In genomic region chr20:4052139-4052480, GRCh38 we compare ENCODE assay signal across 23 cellular contexts. TPM values are rescaled to one million over a fixed set of nuclear protein-coding genes. Genes with fewer than 3 reads are reported as not detected.
DNase-seq lines count a peak whose midpoint lies in the region; ATAC-seq and TF ChIP-seq lines count a peak whose summit lies in the region.
"Had no signal": no experiment of that assay in that cellular context is flagged by ENCODE, and none has a peak within 500 bp of the region (broad histone marks: within the 10 kb centered on the region; RNA-seq: fewer than 3 reads in every experiment).

No MANE protein-coding gene starts in this region.

- ATAC-seq in IMR-90 (ENCODE audit: low read depth) (no peak), right cardiac atrium (peak; percentile 48 to 49), thoracic aorta (ENCODE audit: insufficient number of reproducible peaks, low FRiP score, low read depth) (peak; percentile 29), HG02571 (IDR thresholded peaks at IDR 0.05; ENCODE audit: unreplicated experiment) (no peak)
- ATAC-seq: gastroesophageal sphincter; naive thymus-derived CD8-positive, alpha-beta T cell had no signal

- peak overlapping the region; percentile 19; the same call in 1 of the 2 replicates for H3K4ac ChIP-seq in IMR-90 (ENCODE audit: low read depth, low read length)

- peak overlapping the region; percentile 16 for H2AFZ ChIP-seq in IMR-90 (replicated peaks; ENCODE audit: low read length, poor library complexity)
- H2AFZ ChIP-seq: PC-9 had no signal

- 0 out of 2 replicates have a peak overlapping the region, but pooled peaks have one; percentile 36 for H3K14ac ChIP-seq in IMR-90 (replicated peaks; ENCODE audit: low read depth, low read length)

- H3K56ac ChIP-seq in IMR-90 (ENCODE audit: extremely low read depth, insufficient read depth, low read length), result no peak overlapping the region

- H4K91ac ChIP-seq in IMR-90 (ENCODE audit: insufficient read depth, low read depth, low read length), result peak overlapping the region; percentile 49; the same call in 1 of the 2 replicates

- no peaks in the 10 kb centered on the region for H3K27me3 Mint-ChIP-seq in chondrocyte (ENCODE audit: low read depth)

- 93% methylated on average over 3 of the region's 5 CpGs; no CpG with 5 or more reads in 1 of the 2 experiments for WGBS in IMR-90 (ENCODE audit: extremely low coverage in 2 of 2, insufficient read length in 1 of 2), 2 experiments
- 59% methylated on average over 5 of the region's 5 CpGs for WGBS in right cardiac atrium

- 0 out of 2 replicates have a peak overlapping the region, but pooled peaks have one; percentile 38 for H3K23ac ChIP-seq in IMR-90 (ENCODE audit: low read depth, low read length)

- TF ChIP-seq POLR2A in IMR-90 (IDR thresholded peaks at IDR 0.05; ENCODE audit: low read depth, low read length) (no peak), Peyer's patch (IDR thresholded peaks at IDR 0.05) (no peak)

- H3K4me3 ChIP-seq in IMR-90 (ENCODE audit: insufficient read depth, low read depth, low read length), result no peak overlapping the region
- H3K4me3 ChIP-seq in right cardiac atrium (ENCODE audit: low read length), result no peak overlapping the region
- no peak overlapping the region for H3K4me3 ChIP-seq in thoracic aorta
- no peak overlapping the region for H3K4me3 ChIP-seq in Peyer's patch
- H3K4me3 ChIP-seq: gastroesophageal sphincter, PC-9, SJCRH30, spleen had no signal

- H2BK15ac ChIP-seq in IMR-90 (ENCODE audit: low read depth, low read length), result peak overlapping the region; percentile 34; the same call in 1 of the 3 replicates

- dilution Hi-C loops in IMR-90 (cut with HindIII; ENCODE audit: low sequenced_read_pairs, unreplicated experiment), result no loop called here

- TF ChIP-seq CTCF in IMR-90 (conservative IDR thresholded peaks at IDR 0.05; ENCODE audit: low read depth, low read length) (no peak), chondrocyte (IDR thresholded peaks at IDR 0.05) (no peak), thoracic aorta (IDR thresholded peaks at IDR 0.05) (no peak), Peyer's patch (IDR thresholded peaks at IDR 0.05) (no peak)

- peaks cover 16% of the 10 kb centered on the region for H3K4me1 Mint-ChIP-seq in chondrocyte (ENCODE audit: low read depth)
- H3K4me1 Mint-ChIP-seq: B cell, immature natural killer cell had no signal

- H4K20me1 ChIP-seq in IMR-90 (ENCODE audit: insufficient read depth, low read length), result no peaks in the 10 kb centered on the region

- no peaks in the 10 kb centered on the region for H3K36me3 Mint-ChIP-seq in chondrocyte (ENCODE audit: low read depth)
- H3K36me3 Mint-ChIP-seq: immature natural killer cell; naive thymus-derived CD8-positive, alpha-beta T cell had no signal

- H3K9me3 Mint-ChIP-seq in chondrocyte (ENCODE audit: low read depth), result no peaks in the 10 kb centered on the region
- H3K9me3 Mint-ChIP-seq: immature natural killer cell; naive thymus-derived CD8-positive, alpha-beta T cell had no signal

- no peak overlapping the region for H3K9ac ChIP-seq in IMR-90 (ENCODE audit: low read depth, low read length)

- H3K27me3 ChIP-seq in IMR-90 (ENCODE audit: control insufficient read depth, insufficient read depth, low read length), result no peaks in the 10 kb centered on the region
- no peaks in the 10 kb centered on the region for H3K27me3 ChIP-seq in right cardiac atrium (ENCODE audit: control insufficient read depth, insufficient read depth)
- no peaks in the 10 kb centered on the region for H3K27me3 ChIP-seq in thoracic aorta (replicated peaks; ENCODE audit: insufficient read depth)
- H3K27me3 ChIP-seq in Peyer's patch, result no peaks in the 10 kb centered on the region
- H3K27me3 ChIP-seq: gastroesophageal sphincter, SJCRH30, spleen had no signal

- intact Hi-C loops in IMR-90 (cut with micrococcal nuclease) (no loop called here), right cardiac atrium (cut with DNase I) (no loop called here)

- CTCF ChIA-PET in IMR-90 (lab: Yijun Ruan, JAX), result no interaction called here

- peak overlapping the region; percentile 3; the same call in 1 of the 2 replicates for H2AK5ac ChIP-seq in IMR-90 (ENCODE audit: low read depth, low read length)

- in situ Hi-C loops in IMR-90 (cut with MboI; ENCODE audit: low sequenced_read_pairs), result no loop called here

- no peak overlapping the region for H2BK5ac ChIP-seq in IMR-90 (ENCODE audit: low read depth, low read length, poor library complexity, severe bottlenecking)

- H3K9me3 ChIP-seq in IMR-90 (ENCODE audit: control insufficient read depth, insufficient read depth, low read length) (no peaks in the 10 kb centered on the region), right cardiac atrium (ENCODE audit: control insufficient read depth, low read length) (no peaks in the 10 kb centered on the region), thoracic aorta (no peaks in the 10 kb centered on the region), Peyer's patch (no peaks in the 10 kb centered on the region)
- H3K9me3 ChIP-seq: gastroesophageal sphincter, SJCRH30, spleen had no signal

- no peaks in the 10 kb centered on the region for H3K36me3 ChIP-seq in IMR-90 (ENCODE audit: control insufficient read depth, insufficient read depth, low read length)
- H3K36me3 ChIP-seq in thoracic aorta, result no peaks in the 10 kb centered on the region
- no peaks in the 10 kb centered on the region for H3K36me3 ChIP-seq in Peyer's patch
- H3K36me3 ChIP-seq: gastroesophageal sphincter, SJCRH30, spleen had no signal

- peak overlapping the region; percentile 52; the same call in 1 of the 2 replicates for H2BK120ac ChIP-seq in IMR-90 (ENCODE audit: low read depth, low read length)

- POLR2A ChIA-PET in IMR-90 (lab: Charles Lee; ENCODE audit: unreplicated experiment), result no interaction called here

- peak overlapping the region; percentile 37 for H3K27ac Mint-ChIP-seq in chondrocyte (ENCODE audit: unreplicated experiment)
- H3K27ac Mint-ChIP-seq: activated naive CD4-positive, alpha-beta T cell treated with anti-CD3 and anti-CD28 coated beads for 36 hours; B cell; immature natural killer cell had no signal

- no TSS peak for BruUV-seq in IMR-90 (replicated peaks; lab: Mats Ljungman, UMichigan)

- H3K18ac ChIP-seq in IMR-90 (ENCODE audit: low read depth, low read length), result no peak overlapping the region

- H3K4me3 Mint-ChIP-seq in chondrocyte (ENCODE audit: unreplicated experiment), result no peak overlapping the region
- H3K4me3 Mint-ChIP-seq: activated naive CD4-positive, alpha-beta T cell treated with anti-CD3 and anti-CD28 coated beads for 36 hours; B cell; immature natural killer cell; naive thymus-derived CD8-positive, alpha-beta T cell had no signal

- no peaks in the 10 kb centered on the region for H3K79me1 ChIP-seq in IMR-90 (ENCODE audit: low read depth in 1 of 2, low read length in 2 of 2)

- H2BK20ac ChIP-seq in IMR-90 (ENCODE audit: low read depth, low read length), result peak overlapping the region; percentile 59; the same call in 1 of the 2 replicates

- DNase-seq in IMR-90 (no peak), chondrocyte (ENCODE audit: low spot score) (no peak), right cardiac atrium (no peak), thoracic aorta (ENCODE audit: low spot score) (no peak), Peyer's patch (no peak), islet precursor cell (no peak)
- DNase-seq: activated CD4-positive, alpha-beta T cell treated with anti-CD3 and anti-CD28 coated beads, Interleukin-2, amount 50 U/mL, for 48 hours; activated naive CD4-positive, alpha-beta T cell treated with anti-CD3 and anti-CD28 coated beads for 36 hours; amniotic stem cell; GOT3; hypothalamus; immature natural killer cell; midbrain; naive thymus-derived CD8-positive, alpha-beta T cell; NCI-H1105 treated with DMSO at 0.1 percent for 48 hours; NCI-H1930; PC-9; T-helper 1 cell had no signal

- no peak for TF ChIP-seq RAD21 in IMR-90 (IDR thresholded peaks at IDR 0.05; ENCODE audit: low read length)

- no peaks in the 10 kb centered on the region for H3K9me1 ChIP-seq in IMR-90 (ENCODE audit: insufficient read depth, low read length)

- H3K4me1 ChIP-seq in IMR-90 (ENCODE audit: control insufficient read depth, insufficient read depth, low read length), result peaks cover 7% of the 10 kb centered on the region
- peaks cover 2% of the 10 kb centered on the region for H3K4me1 ChIP-seq in right cardiac atrium (ENCODE audit: control insufficient read depth, insufficient read depth, low read length)
- peaks cover 14 to 23% of the 10 kb centered on the region in 2 donors for H3K4me1 ChIP-seq in thoracic aorta (ENCODE audit: control insufficient read depth in 1 of 2, low read depth in 2 of 2)
- no peaks in the 10 kb centered on the region for H3K4me1 ChIP-seq in Peyer's patch
- H3K4me1 ChIP-seq: gastroesophageal sphincter had no signal

- no peak overlapping the region for H3K4me2 ChIP-seq in IMR-90 (ENCODE audit: low read depth, low read length)
- H3K4me2 ChIP-seq: PC-9 had no signal

- H2AK9ac ChIP-seq in IMR-90 (replicated peaks; ENCODE audit: low read depth, low read length, poor library complexity), result peak overlapping the region; percentile 63

- no peak overlapping the region for H4K5ac ChIP-seq in IMR-90 (ENCODE audit: low read depth, low read length)

- peak overlapping the region in 1 of 2 experiments; percentile 9; a peak in 2 of 4 replicates for H4K8ac ChIP-seq in IMR-90 (ENCODE audit: low read depth in 2 of 2, low read length in 2 of 2)

- H3K27ac ChIP-seq in IMR-90 (ENCODE audit: insufficient read depth, low read length), result no peak overlapping the region
- no peak overlapping the region for H3K27ac ChIP-seq in right cardiac atrium (ENCODE audit: low read length)
- H3K27ac ChIP-seq in thoracic aorta, result peak overlapping the region; percentile 64 to 71
- H3K27ac ChIP-seq in Peyer's patch, result no peak overlapping the region
- H3K27ac ChIP-seq: PC-9, SJCRH30, spleen had no signal

TF ChIP-seq in IMR-90, 13 proteins besides CTCF, POLR2A, EP300 and RAD21 (continues in another document):
- no peak for TF ChIP-seq NFE2L2 (IDR thresholded peaks at IDR 0.05; ENCODE audit: low read depth, low read length)
- no peak for TF ChIP-seq CHD1 (IDR thresholded peaks at IDR 0.05; ENCODE audit: low read depth, low read length)
- TF ChIP-seq MXI1 (IDR thresholded peaks at IDR 0.05; ENCODE audit: borderline replicate concordance, low read depth, low read length), result no peak
- TF ChIP-seq USF2 (IDR thresholded peaks at IDR 0.05; ENCODE audit: low read depth, low read length), result no peak

RNA-seq across cellular contexts. Expression of gene RNF24, which starts 36.8 kb away (rescaled TPM):
- total RNA-seq in IMR-90 (2012; rRNA removed) (11.3 and 12.5 TPM in 2 replicates), chondrocyte (13.3 to 22.4 TPM (median 18.9 TPM) in 3 replicates), right cardiac atrium (1 to 10 TPM; 5.6 to 8.6 (median 6.8) TPM), thoracic aorta (10 to 100 TPM; 34.0 to 73.4 TPM), Peyer's patch (1 to 10 TPM; 4.5 to 6.0 (median 5.7) TPM)
- polyA plus RNA-seq in IMR-90 (2012; rRNA removed) (9.1 and 11.3 TPM in 2 replicates), right cardiac atrium (1.8 TPM)
- 6.6 and 7.3 TPM in 2 replicates for polyA plus RNA-seq in IMR-90 (2012; cell fraction: cytosol; rRNA removed)
- 6.4 and 11.0 TPM in 2 replicates for polyA plus RNA-seq in IMR-90 (2012; cell fraction: nucleus; rRNA removed; ENCODE audit: low replicate concordance)

Comparison
In these comparisons a context has a peak if more than half of its experiments do, and no peak if none do; other contexts are left out.
1. ATAC-seq: peak in right cardiac atrium (2 of 2) and thoracic aorta (single experiment); none in IMR-90 (single experiment) and HG02571 (single experiment).
2. H3K27ac ChIP-seq: peak in thoracic aorta (2 of 2); none in IMR-90 (single experiment), right cardiac atrium (single experiment) and Peyer's patch (0 of 4).